In the genomic region with DNA sequence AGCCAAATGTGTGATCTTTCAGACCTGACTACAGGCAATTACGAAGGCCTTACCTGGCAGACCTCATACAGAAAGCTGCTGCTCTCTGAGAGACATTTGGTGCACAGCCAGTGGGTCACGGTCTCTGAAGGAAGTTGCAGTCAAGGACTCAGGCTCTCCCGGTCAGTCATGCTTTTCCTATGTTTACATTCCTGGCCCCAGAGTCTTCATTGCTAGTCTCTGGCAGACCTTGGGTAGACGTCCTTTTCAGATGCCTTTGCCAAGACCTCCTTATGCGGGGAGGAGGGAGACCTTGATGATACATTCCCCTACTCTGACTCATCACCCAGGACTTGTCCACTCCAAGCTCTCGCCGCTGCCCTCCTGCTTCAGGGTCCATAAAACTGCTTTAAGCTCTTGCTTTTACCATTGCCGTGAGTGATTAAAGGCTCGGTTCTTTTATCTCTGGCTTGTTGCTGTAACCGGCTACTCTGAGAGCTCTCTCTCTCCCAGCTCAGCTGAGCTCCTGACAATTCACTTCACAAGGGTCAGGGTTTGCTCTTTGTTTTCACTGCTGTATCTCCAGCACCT, we compare ENCODE assay signal across 8 cellular contexts.
DNase-seq lines count a peak whose midpoint lies in the region; ATAC-seq, FAIRE-seq and TF ChIP-seq lines count a peak whose summit lies in the region.

No MANE protein-coding gene starts in this region.

- H4K8ac ChIP-seq in trophoblast cell (ENCODE audit: low read depth, low read length) = no peak overlapping the region

- no peak overlapping the region for H2BK120ac ChIP-seq in trophoblast cell (ENCODE audit: insufficient read depth, low read length, poor library complexity)

- H3K9me3 Mint-ChIP-seq in T-cell = no peaks in the 10 kb centered on the region

- no peaks in the 10 kb centered on the region for H3K4me1 Mint-ChIP-seq in T-cell

- whole genome bisulfite sequencing in trophoblast cell (ENCODE audit: extremely low coverage, insufficient coverage, insufficient read length) = no CpG with 5 or more reads among the region's 10 CpGs
- 15 to 24% methylated on average over 10 of the region's 10 CpGs for WGBS in tibial nerve, 2 donors

- H3K4ac ChIP-seq in trophoblast cell (ENCODE audit: low read depth, low read length) = no peak overlapping the region

- H3K4me2 ChIP-seq in trophoblast cell (ENCODE audit: low read length) = peak overlapping the region; percentile 33

- no peaks in the 10 kb centered on the region for H3K36me3 ChIP-seq in trophoblast cell (ENCODE audit: control insufficient read depth in 1 of 2, insufficient read depth in 2 of 2, low read length in 2 of 2)
- no peaks in the 10 kb centered on the region for H3K36me3 ChIP-seq in tibial nerve

- TF ChIP-seq CTCF in RWPE1 (conservative IDR thresholded peaks at IDR 0.05; ENCODE audit: low read depth) (no peak), foreskin fibroblast (IDR thresholded peaks at IDR 0.05; ENCODE audit: low read depth, low read length) (no peak), tibial nerve (IDR thresholded peaks at IDR 0.05) (no peak)

- peak overlapping the region in 1 of 2 donors; percentile 13 for H3K4me3 ChIP-seq in foreskin fibroblast (ENCODE audit: low read depth in 1 of 2, low read length in 2 of 2)
- H3K4me3 ChIP-seq in trophoblast cell (ENCODE audit: low read depth, low read length) = no peak overlapping the region
- no peak overlapping the region for H3K4me3 ChIP-seq in tibial nerve

- H3K14ac ChIP-seq in trophoblast cell (ENCODE audit: low read length) = no peak overlapping the region

- H4K91ac ChIP-seq in trophoblast cell (ENCODE audit: low read depth, low read length) = no peak overlapping the region

- no peak overlapping the region for H2AK5ac ChIP-seq in trophoblast cell (ENCODE audit: low read length)

- H3K36me3 Mint-ChIP-seq in T-cell = no peaks in the 10 kb centered on the region

- peak overlapping the region; percentile 82 for H3K27ac ChIP-seq in RWPE1
- H3K27ac ChIP-seq in trophoblast cell (ENCODE audit: low read depth, low read length) = peak overlapping the region; percentile 32
- no peak overlapping the region for H3K27ac ChIP-seq in tibial nerve

- peak; percentile 100 for DNase-seq in EL
- peak; percentile 86 for DNase-seq in RWPE1 (ENCODE audit: low spot score)
- peak; percentile 96 to 99 for DNase-seq in foreskin fibroblast
- peak; percentile 35 to 61 for DNase-seq in trophoblast cell
- no peak for DNase-seq in T-cell
- DNase-seq in NCI-H345 treated with DMSO at 0.1 percent for 48 hours (lab: John Stamatoyannopoulos, UW; ENCODE audit: unreplicated experiment) = no peak
- DNase-seq in tibial nerve (ENCODE audit: low spot score in 2 of 2) = no peak
- no peak for DNase-seq in GM19239 (ENCODE audit: insufficient read length, low spot score)

- no peak for TF ChIP-seq EP300 in tibial nerve (IDR thresholded peaks at IDR 0.05)

- no peak overlapping the region for H3K9ac ChIP-seq in trophoblast cell (ENCODE audit: low read length)

- H3K79me2 ChIP-seq in trophoblast cell (ENCODE audit: control insufficient read depth, insufficient read depth, low read length, poor library complexity) = no peaks in the 10 kb centered on the region

- H3K23ac ChIP-seq in trophoblast cell (ENCODE audit: low read length) = no peak overlapping the region

- ATAC-seq in T-cell (replicated peaks in 1 of 4) = no peak

- H3K4me3 Mint-ChIP-seq in T-cell = no peak overlapping the region

- no peaks in the 10 kb centered on the region for H3K27me3 Mint-ChIP-seq in T-cell

- no peak for FAIRE-seq in GM19239 (lab: Jason Lieb, UNC)

- no peak overlapping the region for H2BK12ac ChIP-seq in trophoblast cell (ENCODE audit: low read length)

- no peaks in the 10 kb centered on the region for H3K9me3 ChIP-seq in trophoblast cell (ENCODE audit: insufficient read depth, low read depth, low read length)
- no peaks in the 10 kb centered on the region for H3K9me3 ChIP-seq in tibial nerve

- H2AFZ ChIP-seq in trophoblast cell (ENCODE audit: insufficient read depth, low read length, poor library complexity) = no peak overlapping the region

- no peak overlapping the region for H4K12ac ChIP-seq in trophoblast cell (ENCODE audit: low read depth, low read length)

- no peak overlapping the region for H2BK5ac ChIP-seq in trophoblast cell (ENCODE audit: low read depth, low read length, poor library complexity)

- no peak overlapping the region for H3K27ac Mint-ChIP-seq in T-cell

- peaks cover 3 to 6% of the 10 kb centered on the region in 2 experiments for H3K4me1 ChIP-seq in trophoblast cell (ENCODE audit: control insufficient read depth in 1 of 2, insufficient read depth in 2 of 2, low read length in 2 of 2)
- H3K4me1 ChIP-seq in tibial nerve = peaks cover 0 to 13% (median 0%) of the 10 kb centered on the region in 4 donors

- CTCF ChIA-PET in RWPE1 (lab: Yijun Ruan, JAX) (no interaction called here), T-cell (lab: Charles Lee) (interaction anchor here in 1 of 2 donors (0.5 kb wide), 1 partner anchor 140 kb away, joined by 6 read pairs; no protein-coding TSS in a partner anchor)

- POLR2A ChIA-PET in RWPE1 (lab: Yijun Ruan, JAX; ENCODE audit: low non-redundant PET) = no interaction called here
- POLR2A ChIA-PET in T-cell (lab: Charles Lee) = no interaction called here

- H3K79me1 ChIP-seq in trophoblast cell (ENCODE audit: low read length) = peaks cover 6% of the 10 kb centered on the region

- no peak for TF ChIP-seq POLR2A in tibial nerve (IDR thresholded peaks at IDR 0.05)

- H3K18ac ChIP-seq in trophoblast cell (ENCODE audit: low read length) = no peak overlapping the region

- H3K27me3 ChIP-seq in trophoblast cell (ENCODE audit: insufficient read depth, low read length) (no peaks in the 10 kb centered on the region), tibial nerve (no peaks in the 10 kb centered on the region)

Comparison
In these comparisons a context has a peak if more than half of its experiments do, and no peak if none do; other contexts are left out.
1. DNase-seq: peak in EL (single experiment), RWPE1 (single experiment), foreskin fibroblast (2 of 2) and trophoblast cell (2 of 2); none in T-cell (0 of 34), NCI-H345 treated with DMSO at 0.1 percent for 48 hours (single experiment), tibial nerve (0 of 2) and GM19239 (single experiment).
2. H3K27ac ChIP-seq: peak in RWPE1 (single experiment) and trophoblast cell (single experiment); none in tibial nerve (0 of 4).